In genomic region chr13:41502676-41503075, GRCh38 we compare ENCODE assay signal across 1 cellular context.
TF ChIP-seq lines count a peak whose summit lies in the region.

No MANE protein-coding gene starts in this region.

TF ChIP-seq in IMR-90, 13 proteins besides CTCF, POLR2A, EP300 and RAD21 (continued from another document):
- TF ChIP-seq FOS (IDR thresholded peaks at IDR 0.05; ENCODE audit: low read depth, low read length) (no peak), CEBPB (IDR thresholded peaks at IDR 0.05; ENCODE audit: low read depth, low read length) (no peak)
